In the genomic region with DNA sequence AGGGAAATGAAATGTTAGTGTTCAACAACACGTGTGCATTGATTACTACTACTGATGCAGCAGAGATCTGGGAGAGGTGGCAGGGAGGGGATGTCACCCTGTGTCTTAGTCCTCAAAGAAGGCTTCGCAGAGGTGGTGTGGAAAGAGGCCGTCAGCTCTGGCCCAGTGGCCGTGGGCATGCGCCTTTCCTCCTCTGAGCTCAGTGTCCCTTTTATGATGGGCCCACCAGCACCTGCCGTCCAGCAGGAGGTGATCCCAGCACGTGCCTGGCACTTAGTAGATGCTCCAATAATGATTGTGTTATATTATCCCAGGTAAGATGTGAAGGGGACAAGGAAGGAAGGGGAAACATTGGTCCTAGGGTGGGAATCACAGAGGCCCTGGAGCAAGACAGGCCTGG, we compare ENCODE assay signal across 22 cellular contexts.
A peak's percentile ranks its signal among the peaks of the same experiment; 100 is the strongest.
DNase-seq lines count a peak whose midpoint lies in the region; ATAC-seq and TF ChIP-seq lines count a peak whose summit lies in the region.
"Had no signal": no experiment of that assay in that cellular context is flagged by ENCODE, and none has a peak within 500 bp of the region (broad histone marks: within the 10 kb centered on the region; RNA-seq: fewer than 3 reads in every experiment).

No MANE protein-coding gene starts in this region.

- H3K4me1 Mint-ChIP-seq in activated CD8-positive, alpha-beta memory T cell treated with anti-CD3 and anti-CD28 coated beads, Interleukin-2, amount 10 ng/mL, durations not matched to agents 7 days and 5 days, result peaks cover 95% of the 10 kb centered on the region
- peaks cover 71% of the 10 kb centered on the region for H3K4me1 Mint-ChIP-seq in activated T-helper 1 cell treated with anti-CD3 and anti-CD28 coated beads, Interleukin-12 subunit alpha, Interleukin-12 subunit beta, Interleukin-2, Interleukin-4 antibody, amounts not matched to agents 30 ng/mL and 10 ng/mL and 1 ng/mL, durations not matched to agents 14 hours and 24 hours and 36 hours (ENCODE audit: low read depth)
- peaks cover 28 to 89% (median 45%) of the 10 kb centered on the region in 7 donors for H3K4me1 Mint-ChIP-seq in naive thymus-derived CD4-positive, alpha-beta T cell

- H2AFZ ChIP-seq in DND-41 (ENCODE audit: low read depth, low read length), result no peak overlapping the region

- CTCF ChIA-PET in activated CD8-positive, alpha-beta memory T cell treated with anti-CD3 and anti-CD28 coated beads, Interleukin-2, amount 10 ng/mL, durations not matched to agents 7 days and 5 days (lab: Charles Lee), result interaction anchor here (0.9 to 4.8 kb wide), 7 partner anchors 17 to 205 kb away, joined by 3 to 36 read pairs (median 10); a partner anchor contains a TSS
- CTCF ChIA-PET in naive thymus-derived CD4-positive, alpha-beta T cell (lab: Charles Lee), result no interaction called here

- H4K20me1 ChIP-seq in DND-41 (ENCODE audit: insufficient read depth, low read length), result no peaks in the 10 kb centered on the region

- peaks cover 56% of the 10 kb centered on the region for H3K36me3 Mint-ChIP-seq in activated CD8-positive, alpha-beta memory T cell treated with anti-CD3 and anti-CD28 coated beads, Interleukin-2, amount 10 ng/mL, durations not matched to agents 7 days and 5 days
- H3K36me3 Mint-ChIP-seq in activated T-helper 1 cell treated with anti-CD3 and anti-CD28 coated beads, Interleukin-12 subunit alpha, Interleukin-12 subunit beta, Interleukin-2, Interleukin-4 antibody, amounts not matched to agents 30 ng/mL and 10 ng/mL and 1 ng/mL, durations not matched to agents 14 hours and 24 hours and 36 hours (ENCODE audit: low read depth), result peaks cover 47% of the 10 kb centered on the region
- H3K36me3 Mint-ChIP-seq in naive thymus-derived CD4-positive, alpha-beta T cell, result peaks cover 10 to 58% (median 38%) of the 10 kb centered on the region in 5 donors

- intact Hi-C loops in activated T-helper 1 cell treated with anti-CD3 and anti-CD28 coated beads, Interleukin-12 subunit alpha, Interleukin-12 subunit beta, Interleukin-2, Interleukin-4 antibody, amounts not matched to agents 30 ng/mL and 10 ng/mL and 1 ng/mL, durations not matched to agents 14 hours and 24 hours and 36 hours (cut with micrococcal nuclease), result no loop called here
- intact Hi-C loops in naive thymus-derived CD4-positive, alpha-beta T cell (cut with micrococcal nuclease), result loop anchor here in 1 of 2 donors (10.0 kb wide), 1 partner anchor 204 kb away; a partner anchor contains a TSS
- intact Hi-C loops in head of caudate nucleus (cut with DNase I), result no loop called here

- H3K27ac Mint-ChIP-seq in activated CD8-positive, alpha-beta memory T cell treated with anti-CD3 and anti-CD28 coated beads, Interleukin-2, amount 10 ng/mL, durations not matched to agents 7 days and 5 days, result peak overlapping the region; percentile 92
- peak overlapping the region; percentile 24 for H3K27ac Mint-ChIP-seq in activated T-helper 1 cell treated with anti-CD3 and anti-CD28 coated beads, Interleukin-12 subunit alpha, Interleukin-12 subunit beta, Interleukin-2, Interleukin-4 antibody, amounts not matched to agents 30 ng/mL and 10 ng/mL and 1 ng/mL, durations not matched to agents 14 hours and 24 hours and 36 hours
- peak overlapping the region in 6 of 9 donors; percentile 14 to 82 (median 44) for H3K27ac Mint-ChIP-seq in naive thymus-derived CD4-positive, alpha-beta T cell

- peaks cover 34% of the 10 kb centered on the region for H3K36me3 ChIP-seq in DND-41 (ENCODE audit: insufficient read depth, low read length)
- H3K36me3 ChIP-seq in naive thymus-derived CD4-positive, alpha-beta T cell (ENCODE audit: control insufficient read depth in 2 of 3, insufficient read depth in 3 of 3, low read length in 3 of 3), result peaks cover 0 to 31% (median 5%) of the 10 kb centered on the region in 3 experiments

- H3K9me3 ChIP-seq in DND-41 (ENCODE audit: insufficient read depth, low read length, severe bottlenecking), result no peaks in the 10 kb centered on the region
- no peaks in the 10 kb centered on the region for H3K9me3 ChIP-seq in naive thymus-derived CD4-positive, alpha-beta T cell (ENCODE audit: control insufficient read depth in 2 of 3, low read length in 3 of 3)
- H3K9me3 ChIP-seq: left lung, tibial nerve had no signal

- TF ChIP-seq CTCF in DND-41 (IDR thresholded peaks at IDR 0.05; ENCODE audit: borderline replicate concordance, extremely low read depth, low read length, poor library complexity, severe bottlenecking), result peak; percentile 8

- H3K9me3 Mint-ChIP-seq in activated CD8-positive, alpha-beta memory T cell treated with anti-CD3 and anti-CD28 coated beads, Interleukin-2, amount 10 ng/mL, durations not matched to agents 7 days and 5 days (ENCODE audit: low read depth), result no peaks in the 10 kb centered on the region
- H3K9me3 Mint-ChIP-seq in activated T-helper 1 cell treated with anti-CD3 and anti-CD28 coated beads, Interleukin-12 subunit alpha, Interleukin-12 subunit beta, Interleukin-2, Interleukin-4 antibody, amounts not matched to agents 30 ng/mL and 10 ng/mL and 1 ng/mL, durations not matched to agents 14 hours and 24 hours and 36 hours, result no peaks in the 10 kb centered on the region
- no peaks in the 10 kb centered on the region for H3K9me3 Mint-ChIP-seq in naive thymus-derived CD4-positive, alpha-beta T cell
- H3K9me3 Mint-ChIP-seq: H9 had no signal

- no peak overlapping the region; a peak in 1 of 4 replicates for H3K4me3 ChIP-seq in DND-41 (ENCODE audit: low read depth in 1 of 2, low read length in 2 of 2)
- no peak overlapping the region for H3K4me3 ChIP-seq in naive thymus-derived CD4-positive, alpha-beta T cell (ENCODE audit: low read length)
- H3K4me3 ChIP-seq: left lung, tibial nerve had no signal

- H3K4me3 Mint-ChIP-seq in activated CD8-positive, alpha-beta memory T cell treated with anti-CD3 and anti-CD28 coated beads, Interleukin-2, amount 10 ng/mL, durations not matched to agents 7 days and 5 days, result no peak overlapping the region
- H3K4me3 Mint-ChIP-seq in activated T-helper 1 cell treated with anti-CD3 and anti-CD28 coated beads, Interleukin-12 subunit alpha, Interleukin-12 subunit beta, Interleukin-2, Interleukin-4 antibody, amounts not matched to agents 30 ng/mL and 10 ng/mL and 1 ng/mL, durations not matched to agents 14 hours and 24 hours and 36 hours, result no peak overlapping the region
- H3K4me3 Mint-ChIP-seq in naive thymus-derived CD4-positive, alpha-beta T cell, result peak overlapping the region in 2 of 10 donors; percentile 16 to 25
- H3K4me3 Mint-ChIP-seq: B cell, H9 had no signal

- H3K4me1 ChIP-seq in DND-41 (ENCODE audit: insufficient read depth, low read length), result peaks cover 98% of the 10 kb centered on the region
- H3K4me1 ChIP-seq in naive thymus-derived CD4-positive, alpha-beta T cell (ENCODE audit: control insufficient read depth in 2 of 2, insufficient read depth in 2 of 2, low read length in 2 of 2), result peaks cover 18 to 26% of the 10 kb centered on the region in 2 donors

- POLR2A ChIA-PET in naive thymus-derived CD4-positive, alpha-beta T cell (lab: Charles Lee), result no interaction called here

- no peaks in the 10 kb centered on the region for H3K27me3 ChIP-seq in DND-41 (ENCODE audit: insufficient read depth, low read length, poor library complexity)
- no peaks in the 10 kb centered on the region for H3K27me3 ChIP-seq in naive thymus-derived CD4-positive, alpha-beta T cell (ENCODE audit: control insufficient read depth in 2 of 2, insufficient read depth in 2 of 2, low read length in 2 of 2)
- H3K27me3 ChIP-seq: brain microvascular endothelial cell, left lung, tibial nerve had no signal

- no peaks in the 10 kb centered on the region for H3K27me3 Mint-ChIP-seq in activated CD8-positive, alpha-beta memory T cell treated with anti-CD3 and anti-CD28 coated beads, Interleukin-2, amount 10 ng/mL, durations not matched to agents 7 days and 5 days
- H3K27me3 Mint-ChIP-seq in activated T-helper 1 cell treated with anti-CD3 and anti-CD28 coated beads, Interleukin-12 subunit alpha, Interleukin-12 subunit beta, Interleukin-2, Interleukin-4 antibody, amounts not matched to agents 30 ng/mL and 10 ng/mL and 1 ng/mL, durations not matched to agents 14 hours and 24 hours and 36 hours (ENCODE audit: insufficient read depth), result no peaks in the 10 kb centered on the region
- H3K27me3 Mint-ChIP-seq in naive thymus-derived CD4-positive, alpha-beta T cell, result no peaks in the 10 kb centered on the region
- H3K27me3 Mint-ChIP-seq: B cell had no signal

- ATAC-seq in activated CD8-positive, alpha-beta memory T cell treated with anti-CD3 and anti-CD28 coated beads, Interleukin-2, amount 10 ng/mL, durations not matched to agents 7 days and 5 days, result no peak
- ATAC-seq in DND-41 (ENCODE audit: insufficient read depth, low read depth), result no peak
- ATAC-seq in naive thymus-derived CD4-positive, alpha-beta T cell, result no peak
- ATAC-seq: left lung had no signal

- H3K9ac ChIP-seq in DND-41 (ENCODE audit: low read depth, low read length), result peak overlapping the region; percentile 53

- H3K4me2 ChIP-seq in DND-41 (ENCODE audit: insufficient read depth, low read length), result peak overlapping the region; percentile 59

- peak overlapping the region; percentile 97 for H3K27ac ChIP-seq in DND-41 (ENCODE audit: low read length)
- H3K27ac ChIP-seq in naive thymus-derived CD4-positive, alpha-beta T cell (ENCODE audit: low read depth, low read length), result no peak overlapping the region
- H3K27ac ChIP-seq: brain microvascular endothelial cell, epithelial cell of prostate, left lung, tibial nerve had no signal

- no peaks in the 10 kb centered on the region for H3K79me2 ChIP-seq in DND-41 (ENCODE audit: insufficient read depth, low read length)

- no peak for DNase-seq in activated CD8-positive, alpha-beta memory T cell treated with anti-CD3 and anti-CD28 coated beads, Interleukin-2, amount 10 ng/mL, durations not matched to agents 7 days and 5 days
- no peak for DNase-seq in activated CD8-positive, alpha-beta memory T cell treated with anti-CD3 and anti-CD28 coated beads for 24 hours
- DNase-seq in DND-41, result no peak
- DNase-seq in activated T-helper 1 cell treated with anti-CD3 and anti-CD28 coated beads, Interleukin-12 subunit alpha, Interleukin-12 subunit beta, Interleukin-2, Interleukin-4 antibody, amounts not matched to agents 30 ng/mL and 10 ng/mL and 1 ng/mL, durations not matched to agents 14 hours and 24 hours and 36 hours (ENCODE audit: low spot score), result no peak
- no peak for DNase-seq in naive thymus-derived CD4-positive, alpha-beta T cell
- DNase-seq in ureter (ENCODE audit: low spot score), result no peak
- no peak for DNase-seq in NOMO-1 treated with DMSO at 0.1 percent for 48 hours (lab: John Stamatoyannopoulos, UW; ENCODE audit: unreplicated experiment)
- DNase-seq in head of caudate nucleus, result no peak
- DNase-seq: activated gamma-delta T cell treated with Interleukin-2 at 50 U/mL for 16 hours, amniotic stem cell, brain microvascular endothelial cell, DMS79, GF-D8, left lung, MM.1S, NCI-H2081 treated with DMSO at 0.1 percent for 48 hours, occipital lobe, SW 1271 had no signal

Comparison
In these comparisons a context has a peak if more than half of its experiments do, and no peak if none do; other contexts are left out.
1. H3K27ac Mint-ChIP-seq: peak in every context shown above with its lines; median percentile 92 in activated CD8-positive, alpha-beta memory T cell treated with anti-CD3 and anti-CD28 coated beads, Interleukin-2, amount 10 ng/mL, durations not matched to agents 7 days and 5 days; 44 in naive thymus-derived CD4-positive, alpha-beta T cell; 24 in activated T-helper 1 cell treated with anti-CD3 and anti-CD28 coated beads, Interleukin-12 subunit alpha, Interleukin-12 subunit beta, Interleukin-2, Interleukin-4 antibody, amounts not matched to agents 30 ng/mL and 10 ng/mL and 1 ng/mL, durations not matched to agents 14 hours and 24 hours and 36 hours.